In the genomic region with DNA sequence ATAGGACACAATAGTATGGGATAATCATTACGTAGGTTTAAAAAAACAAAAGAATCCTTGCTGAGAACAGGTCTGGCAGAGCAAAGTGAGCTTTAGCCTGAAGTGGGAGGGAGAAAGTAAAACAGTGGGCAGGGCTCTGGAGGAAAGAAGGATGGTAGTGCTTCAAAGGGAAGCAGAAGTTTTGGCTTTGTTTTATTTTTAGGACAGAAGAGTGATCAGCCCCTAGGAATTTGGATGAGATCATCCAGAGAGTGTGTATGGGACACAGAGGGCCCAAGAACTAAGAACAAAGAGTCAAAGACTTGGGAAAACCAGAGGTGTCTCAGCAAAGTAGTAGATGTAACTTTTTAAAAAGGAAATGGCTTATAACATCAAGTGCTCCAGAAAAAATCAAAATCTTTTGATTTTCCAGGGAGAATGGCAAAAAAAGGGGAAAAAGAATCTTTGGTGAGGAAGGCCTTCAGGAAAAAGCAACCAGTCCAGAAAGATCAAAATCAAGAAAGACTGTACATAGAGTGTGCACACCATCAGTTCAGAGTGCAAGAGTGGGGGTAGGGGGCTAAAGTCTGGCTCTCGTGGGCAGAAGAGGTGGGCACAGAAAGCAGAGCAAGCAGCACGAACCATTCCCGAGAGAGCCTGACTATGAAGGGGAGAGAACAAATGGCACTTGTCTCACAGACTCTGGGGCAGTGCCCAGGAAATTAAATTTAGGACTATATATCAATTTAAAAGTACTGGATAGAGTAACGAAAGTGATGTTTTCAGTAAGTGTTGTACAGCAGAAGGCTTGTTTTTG, we compare ENCODE assay signal across 8 cellular contexts. TPM values are rescaled to one million over a fixed set of nuclear protein-coding genes. Genes with fewer than 3 reads are reported as not detected.
DNase-seq lines count a peak whose midpoint lies in the region; ATAC-seq, FAIRE-seq and TF ChIP-seq lines count a peak whose summit lies in the region.

No MANE protein-coding gene starts in this region.

- peaks cover 9% of the 10 kb centered on the region for H3K4me1 ChIP-seq in mucosa of descending colon (ENCODE audit: low read depth)
- peaks cover 0 to 34% (median 3%) of the 10 kb centered on the region in 4 donors for H3K4me1 ChIP-seq in Peyer's patch

- H3K9me3 Mint-ChIP-seq in endothelial cell (ENCODE audit: unreplicated experiment), result no peaks in the 10 kb centered on the region

- H3K9me3 ChIP-seq in mucosa of descending colon (no peaks in the 10 kb centered on the region), Peyer's patch (no peaks in the 10 kb centered on the region)

- TF ChIP-seq POLR2A in Peyer's patch (IDR thresholded peaks at IDR 0.05), result no peak

- DNase-seq in AG04449 (ENCODE audit: low read depth, low spot score) (peak; percentile 54), LoVo (ENCODE audit: low spot score) (peak; percentile 6), endothelial cell (ENCODE audit: low spot score) (peak; percentile 7), mucosa of descending colon (no peak), NCI-H526 treated with DMSO at 0.1 percent for 48 hours (lab: John Stamatoyannopoulos, UW) (no peak), GM19239 (ENCODE audit: insufficient read length, low spot score) (no peak), Peyer's patch (no peak)
- no peak for DNase-seq in stimulated activated CD4-positive, alpha-beta T cell treated with anti-CD3 and anti-CD28 coated beads, Interleukin-2, amount 100 ng/mL, for 48 hours

- TF ChIP-seq CTCF in AG04449 (IDR thresholded peaks at IDR 0.05; ENCODE audit: insufficient read depth, low read length, missing control alignments) (no peak), endothelial cell (IDR thresholded peaks at IDR 0.05; ENCODE audit: unreplicated experiment) (no peak), mucosa of descending colon (IDR thresholded peaks at IDR 0.05) (no peak), Peyer's patch (IDR thresholded peaks at IDR 0.05) (no peak)

- intact Hi-C loops in mucosa of descending colon (cut with DNase I, micrococcal nuclease), result no loop called here

- POLR2A ChIA-PET in AG04449 (lab: Yijun Ruan, JAX), result no interaction called here

- peaks cover 5% of the 10 kb centered on the region for H3K27me3 Mint-ChIP-seq in endothelial cell (ENCODE audit: unreplicated experiment)

- no peaks in the 10 kb centered on the region for H3K36me3 Mint-ChIP-seq in endothelial cell (ENCODE audit: low read depth, unreplicated experiment)

- peak; percentile 48 for ATAC-seq in mucosa of descending colon

- no peak for FAIRE-seq in GM19239 (lab: Jason Lieb, UNC)

- H3K27me3 ChIP-seq in Peyer's patch, result no peaks in the 10 kb centered on the region

- H3K36me3 ChIP-seq in mucosa of descending colon (ENCODE audit: low read depth), result no peaks in the 10 kb centered on the region
- H3K36me3 ChIP-seq in Peyer's patch, result no peaks in the 10 kb centered on the region

- H3K4me3 ChIP-seq in AG04449 (ENCODE audit: low read depth, low read length), result peak overlapping the region; percentile 12; the same call in 1 of the 2 replicates
- no peak overlapping the region for H3K4me3 ChIP-seq in mucosa of descending colon
- no peak overlapping the region for H3K4me3 ChIP-seq in Peyer's patch

- peaks cover 29% of the 10 kb centered on the region for H3K4me1 Mint-ChIP-seq in endothelial cell (ENCODE audit: unreplicated experiment)

- peak overlapping the region in 2 of 4 donors; percentile 49 to 82 for H3K27ac ChIP-seq in Peyer's patch

- CTCF ChIA-PET in AG04449 (lab: Yijun Ruan, JAX), result no interaction called here

- H3K27ac Mint-ChIP-seq in endothelial cell (ENCODE audit: unreplicated experiment), result peak overlapping the region; percentile 96

- H3K4me3 Mint-ChIP-seq in endothelial cell (ENCODE audit: unreplicated experiment), result peak overlapping the region; percentile 1

RNA-seq across cellular contexts. Expression of a gene that starts 30.1 kb away (rescaled TPM):
- total RNA-seq in endothelial cell (ENCODE audit: unreplicated experiment), result 119 TPM
- total RNA-seq in mucosa of descending colon, result 100 to 1,000 TPM; 126 to 131 (median 127) TPM
- 10 to 100 TPM; 38.9 to 49.5 (median 43.2) TPM for total RNA-seq in Peyer's patch

Comparison
In these comparisons a context has a peak if more than half of its experiments do, and no peak if none do; other contexts are left out.
1. DNase-seq: peak in AG04449 (single experiment), LoVo (single experiment) and endothelial cell (single experiment); none in mucosa of descending colon (0 of 3), NCI-H526 treated with DMSO at 0.1 percent for 48 hours (single experiment), GM19239 (single experiment), Peyer's patch (0 of 3) and stimulated activated CD4-positive, alpha-beta T cell treated with anti-CD3 and anti-CD28 coated beads, Interleukin-2, amount 100 ng/mL, for 48 hours (0 of 2).